In genomic region chr10:84397735-84398144, GRCh38 we compare ENCODE assay signal across 12 cellular contexts.
DNase-seq lines count a peak whose midpoint lies in the region; ATAC-seq and TF ChIP-seq lines count a peak whose summit lies in the region.
"Had no signal": no experiment of that assay in that cellular context is flagged by ENCODE, and none has a peak within 500 bp of the region (broad histone marks: within the 10 kb centered on the region; RNA-seq: fewer than 3 reads in every experiment).

No MANE protein-coding gene starts in this region.

- no peaks in the 10 kb centered on the region for H3K27me3 ChIP-seq in foreskin keratinocyte

- H3K4me1 ChIP-seq in foreskin keratinocyte: peaks cover 3% of the 10 kb centered on the region

- ATAC-seq in GM18498 (IDR thresholded peaks at IDR 0.05; ENCODE audit: unreplicated experiment): peak; percentile 87
- peak; percentile 70 for ATAC-seq in GM21825 (IDR thresholded peaks at IDR 0.05; ENCODE audit: unreplicated experiment)
- ATAC-seq in foreskin keratinocyte: peak; percentile 54
- ATAC-seq: HepG2 had no signal

- DNase-seq in NCI-H1436 (lab: John Stamatoyannopoulos, UW): peak; percentile 22
- DNase-seq in foreskin keratinocyte: peak in 1 of 2 donors; percentile 43
- no peak for DNase-seq in activated CD4-positive, alpha-beta T cell treated with anti-CD3 and anti-CD28 coated beads for 1 hour
- DNase-seq in stimulated activated CD4-positive, alpha-beta T cell treated with anti-CD3 and anti-CD28 coated beads, Interleukin-12 subunit alpha, Interleukin-12 subunit beta, amount 100 ng/mL, for 4 hours: no peak
- no peak for DNase-seq in AG08395 (ENCODE audit: low spot score)
- DNase-seq in NCI-H2196 treated with DMSO at 0.1 percent for 48 hours (lab: John Stamatoyannopoulos, UW; ENCODE audit: unreplicated experiment): no peak
- DNase-seq: erythroblast, HCEC 1CT, NCI-H2171 treated with DMSO at 0.1 percent for 48 hours had no signal

- H3K27ac ChIP-seq in foreskin keratinocyte: no peak overlapping the region

- TF ChIP-seq CTCF in foreskin keratinocyte (conservative IDR thresholded peaks at IDR 0.05): no peak
